ENCODE assay signal across 9 cellular contexts in genomic region chrX:11724122-11725017, GRCh38. TPM values are rescaled to one million over a fixed set of nuclear protein-coding genes. Genes with fewer than 3 reads are reported as not detected.
DNase-seq lines count a peak whose midpoint lies in the region; ATAC-seq, FAIRE-seq and TF ChIP-seq lines count a peak whose summit lies in the region.
"Had no signal": no experiment of that assay in that cellular context is flagged by ENCODE, and none has a peak within 500 bp of the region (broad histone marks: within the 10 kb centered on the region; RNA-seq: fewer than 3 reads in every experiment).

No MANE protein-coding gene starts in this region.

- CTCF ChIA-PET in K562 (lab: Yijun Ruan, JAX; ENCODE audit: low intra/inter-chr PET ratio): interaction anchor here (0.6 to 3.0 kb wide), 3 partner anchors 53 to 580 kb away, joined by 3 to 20 read pairs (median 6); no protein-coding TSS in a partner anchor

- no peak overlapping the region for H3K9ac ChIP-seq in K562 (ENCODE audit: insufficient read depth in 1 of 2, low read depth in 2 of 2, low read length in 2 of 2)

- H3K27ac ChIP-seq in K562 (ENCODE audit: extremely low read depth, low read depth, low read length): no peak overlapping the region
- no peak overlapping the region for H3K27ac ChIP-seq in vagina

- ATAC-seq in K562 (peak; percentile 71), left colon (peak; percentile 37)

- intact Hi-C loops in K562 (cut with micrococcal nuclease): loop anchor here (1.0 to 2.0 kb wide), 2 partner anchors 46 to 191 kb away; no protein-coding TSS in a partner anchor
- intact Hi-C loops in left colon (cut with DNase I, micrococcal nuclease): loop anchor here in 1 of 2 donors (10.0 kb wide), 1 partner anchor 190 kb away; no protein-coding TSS in a partner anchor
- intact Hi-C loops in vagina (cut with DNase I): loop anchor here (10.0 kb wide), 1 partner anchor 580 kb away; no protein-coding TSS in a partner anchor

- BruUV-seq in K562 (replicated peaks; lab: Mats Ljungman, UMichigan): no TSS peak

- POLR2A ChIA-PET in K562 (lab: Yijun Ruan, JAX): no interaction called here

- in situ Hi-C loops in K562 (cut with MboI): no loop called here

- no peak overlapping the region for H3K4me3 Mint-ChIP-seq in activated T-cell treated with anti-CD3 and anti-CD28 coated beads, Interleukin-2, amount 50 U/mL, for 24 hours
- H3K4me3 Mint-ChIP-seq: memory B cell had no signal

- H3K79me2 ChIP-seq in K562 (ENCODE audit: control insufficient read depth, insufficient read depth, low read length): no peaks in the 10 kb centered on the region

- peak; percentile 71 for TF ChIP-seq CTCF in AG10803 (conservative IDR thresholded peaks at IDR 0.05; ENCODE audit: low read length)
- TF ChIP-seq CTCF in GM10266 (IDR thresholded peaks at IDR 0.05; ENCODE audit: control insufficient read depth, insufficient read depth, low read depth, missing control alignments): peak; percentile 39
- peak; percentile 56 to 74 (median 58); a peak in 5 of 6 replicates for TF ChIP-seq CTCF in K562 (IDR thresholded peaks at IDR 0.05 in 2 of 3, conservative IDR thresholded peaks at IDR 0.05 in 1 of 3; ENCODE audit: insufficient read depth in 2 of 3, low read depth in 1 of 3, low read length in 3 of 3)
- peak in 2 of 3 experiments; percentile 31 to 61 for TF ChIP-seq CTCF in vagina (IDR thresholded peaks at IDR 0.05)

- no peaks in the 10 kb centered on the region for H3K9me3 ChIP-seq in K562 (replicated peaks; ENCODE audit: control insufficient read depth, insufficient read depth, low read depth, low read length)
- H3K9me3 ChIP-seq in vagina: no peaks in the 10 kb centered on the region

- no peaks in the 10 kb centered on the region for H3K9me1 ChIP-seq in K562 (ENCODE audit: control insufficient read depth, insufficient read depth, low read length)

- H3K4me3 ChIP-seq in AG10803 (ENCODE audit: low read length): no peak overlapping the region
- no peak overlapping the region for H3K4me3 ChIP-seq in K562
- no peak overlapping the region for H3K4me3 ChIP-seq in vagina

- peaks cover 4% of the 10 kb centered on the region for H3K4me1 Mint-ChIP-seq in activated T-cell treated with anti-CD3 and anti-CD28 coated beads, Interleukin-2, amount 50 U/mL, for 24 hours (ENCODE audit: low read depth)
- H3K4me1 Mint-ChIP-seq: memory B cell had no signal

- no peaks in the 10 kb centered on the region for H3K36me3 ChIP-seq in K562 (ENCODE audit: control insufficient read depth, insufficient read depth, low read length)
- no peaks in the 10 kb centered on the region for H3K36me3 ChIP-seq in vagina

- no peaks in the 10 kb centered on the region for H4K20me1 ChIP-seq in K562 (replicated peaks; ENCODE audit: control insufficient read depth, insufficient read depth, low read length)

- peaks cover 31% of the 10 kb centered on the region for H3K27me3 Mint-ChIP-seq in activated T-cell treated with anti-CD3 and anti-CD28 coated beads, Interleukin-2, amount 50 U/mL, for 24 hours
- H3K27me3 Mint-ChIP-seq: memory B cell had no signal

- no peak overlapping the region for H3K4me2 ChIP-seq in K562 (ENCODE audit: insufficient read depth, low read length)

- no peak overlapping the region for H3K27ac Mint-ChIP-seq in activated T-cell treated with anti-CD3 and anti-CD28 coated beads, Interleukin-2, amount 50 U/mL, for 24 hours
- H3K27ac Mint-ChIP-seq: memory B cell had no signal

- TF ChIP-seq RAD21 in K562 (CRISPR knock-in tag; conservative IDR thresholded peaks at IDR 0.05 in 1 of 2, IDR thresholded peaks at IDR 0.05 in 1 of 2): peak; percentile 60 to 67

- peak; percentile 40 for FAIRE-seq in K562 (lab: Jason Lieb, UNC)

- no peaks in the 10 kb centered on the region for H3K9me3 Mint-ChIP-seq in activated T-cell treated with anti-CD3 and anti-CD28 coated beads, Interleukin-2, amount 50 U/mL, for 24 hours
- H3K9me3 Mint-ChIP-seq: memory B cell had no signal

- H3K36me3 Mint-ChIP-seq in activated T-cell treated with anti-CD3 and anti-CD28 coated beads, Interleukin-2, amount 50 U/mL, for 24 hours (ENCODE audit: low read depth): no peaks in the 10 kb centered on the region
- H3K36me3 Mint-ChIP-seq: memory B cell had no signal

- WGBS in K562 (ENCODE audit: insufficient coverage, low coverage, missing lambda C conversion rate): 27% methylated on average over 7 of the region's 7 CpGs

- H3K4me1 ChIP-seq in K562 (replicated peaks in 1 of 2; ENCODE audit: control insufficient read depth in 2 of 2, insufficient read depth in 2 of 2, low read length in 2 of 2) (no peaks in the 10 kb centered on the region), vagina (no peaks in the 10 kb centered on the region)

- peaks cover 0 to 4% of the 10 kb centered on the region in 2 experiments; a peak in 1 of 5 replicates for H3K27me3 ChIP-seq in K562 (ENCODE audit: control insufficient read depth in 2 of 2, insufficient read depth in 2 of 2, low read length in 2 of 2)
- no peaks in the 10 kb centered on the region for H3K27me3 ChIP-seq in vagina

- no peak for TF ChIP-seq EP300 in K562 (IDR thresholded peaks at IDR 0.05; ENCODE audit: low read length)

- DNase-seq in AG10803 (ENCODE audit: low read depth): peak; percentile 30
- DNase-seq in GM10266 (ENCODE audit: extremely low spot score): peak; percentile 10
- peak; percentile 12 for DNase-seq in LoVo (ENCODE audit: low spot score)
- DNase-seq in K562 (ENCODE audit: extremely low read depth in 1 of 4, low spot score in 3 of 4): peak; percentile 25 to 35 (median 31)
- DNase-seq in left colon: no peak
- no peak for DNase-seq in vagina (ENCODE audit: extremely low spot score in 2 of 2)
- no peak for DNase-seq in NCI-H146 treated with DMSO at 0.1 percent for 48 hours (lab: John Stamatoyannopoulos, UW; ENCODE audit: unreplicated experiment)
- no peak for DNase-seq in activated T-cell treated with anti-CD3 and anti-CD28 coated beads, Interleukin-2, amount 50 U/mL, for 24 hours

- H2AFZ ChIP-seq in K562 (ENCODE audit: low read depth, low read length): no peak overlapping the region

- TF ChIP-seq POLR2A in K562 (conservative IDR thresholded peaks at IDR 0.05): no peak
- TF ChIP-seq POLR2A in vagina (IDR thresholded peaks at IDR 0.05): no peak

TF ChIP-seq in K562, 482 proteins besides CTCF, POLR2A, EP300 and RAD21 (continues in another document):
- TF ChIP-seq SMC3 (conservative IDR thresholded peaks at IDR 0.05; ENCODE audit: insufficient read depth, low read depth, low read length): 0 out of 2 replicates have a peak, but pooled peaks have one; percentile 28
- peak; percentile 87 for TF ChIP-seq MAFK (IDR thresholded peaks at IDR 0.05; ENCODE audit: low read length)
- TF ChIP-seq MAFG (tag; conservative IDR thresholded peaks at IDR 0.05): peak; percentile 84
- peak; percentile 92 for TF ChIP-seq ZNF316 (IDR thresholded peaks at IDR 0.05)
- no peak for TF ChIP-seq ZNF277 (CRISPR knock-in tag; IDR thresholded peaks at IDR 0.05; ENCODE audit: borderline replicate concordance)

RNA-seq across cellular contexts. Expression of gene MSL3, which starts 33.7 kb away (rescaled TPM):
- 36.6 and 51.8 TPM in 2 replicates for total RNA-seq in K562 (2011; cell fraction: chromatin; rRNA removed; ENCODE audit: low replicate concordance)
- total RNA-seq in K562 (2011; cell fraction: nucleolus; rRNA removed): 30.7 and 37.9 TPM in 2 replicates
- total RNA-seq in K562 (2011; cell fraction: nucleoplasm; rRNA removed): 46.8 and 67.8 TPM in 2 replicates
- 21.3 and 31.2 TPM in 2 replicates for total RNA-seq in K562 (2014; rRNA removed)
- total RNA-seq in K562 (2014; rRNA removed; fragmentation: Illumina TruSeq; extraction: Trizol): 23.5 and 30.1 TPM in 2 replicates
- total RNA-seq in K562 (2015; rRNA removed; fragmentation: Illumina TruSeq; extraction: Trizol): 21.4 and 23.1 TPM in 2 replicates
- 26.5 and 27.1 TPM in 2 replicates for total RNA-seq in K562 (2021)
- 38.2 and 38.6 TPM in 2 replicates for polyA plus RNA-seq in K562 (2011; rRNA removed)
- polyA plus RNA-seq in K562 (2011; cell fraction: cytosol; rRNA removed): 21.2 and 30.3 TPM in 2 replicates
- 98.6 and 112 TPM in 2 replicates for polyA plus RNA-seq in K562 (2011; cell fraction: nucleus; rRNA removed)
- polyA plus RNA-seq in K562 (2012): 23.7 and 26.5 TPM in 2 replicates
- polyA plus RNA-seq in K562 (2014; fragmentation: Illumina TruSeq; extraction: Trizol): 33.5 and 35.3 TPM in 2 replicates
- polyA plus RNA-seq in K562 (2014; fragmentation: Nextera tagmentation; extraction: Ambion mirVana): 10 to 100 TPM; 26.4 to 39.9 TPM
- polyA plus RNA-seq in K562 (2014; rRNA removed): 27.6 and 32.5 TPM in 2 replicates
- polyA minus RNA-seq in K562 (2011; rRNA and poly(A)+ RNA removed): 27.2 and 29.5 TPM in 2 replicates
- polyA minus RNA-seq in K562 (2011; cell fraction: cytosol; rRNA and poly(A)+ RNA removed): 17.9 and 21.7 TPM in 2 replicates
- 38.2 and 51.4 TPM in 2 replicates for polyA minus RNA-seq in K562 (2011; cell fraction: nucleus; rRNA and poly(A)+ RNA removed)
- 10 to 100 TPM; 14.9 to 16.6 TPM for total RNA-seq in left colon
- 25.5 TPM for total RNA-seq in vagina

RNA-seq across cellular contexts. Expression of gene ARHGAP6, which starts 58.6 kb away (rescaled TPM):
- total RNA-seq in K562 (2011; cell fraction: chromatin; rRNA removed; ENCODE audit: low replicate concordance): 62.5 and 75.9 TPM in 2 replicates
- 33.7 and 49.0 TPM in 2 replicates for total RNA-seq in K562 (2011; cell fraction: nucleolus; rRNA removed)
- 55.8 and 58.5 TPM in 2 replicates for total RNA-seq in K562 (2011; cell fraction: nucleoplasm; rRNA removed)
- total RNA-seq in K562 (2014; rRNA removed): 44.6 and 45.2 TPM in 2 replicates
- 41.8 and 50.0 TPM in 2 replicates for total RNA-seq in K562 (2014; rRNA removed; fragmentation: Illumina TruSeq; extraction: Trizol)
- 25.6 and 27.0 TPM in 2 replicates for total RNA-seq in K562 (2015; rRNA removed; fragmentation: Illumina TruSeq; extraction: Trizol)
- 46.9 and 55.0 TPM in 2 replicates for total RNA-seq in K562 (2021)
- polyA plus RNA-seq in K562 (2011; rRNA removed): 63.6 and 73.4 TPM in 2 replicates
- polyA plus RNA-seq in K562 (2011; cell fraction: cytosol; rRNA removed): 41.9 and 51.5 TPM in 2 replicates
- polyA plus RNA-seq in K562 (2011; cell fraction: nucleus; rRNA removed): 106 and 115 TPM in 2 replicates
- polyA plus RNA-seq in K562 (2012): 33.3 and 34.8 TPM in 2 replicates
- polyA plus RNA-seq in K562 (2014; fragmentation: Illumina TruSeq; extraction: Trizol): 52.5 and 55.8 TPM in 2 replicates
- 10 to 100 TPM; 12.5 to 13.8 TPM for polyA plus RNA-seq in K562 (2014; fragmentation: Nextera tagmentation; extraction: Ambion mirVana)
- polyA plus RNA-seq in K562 (2014; rRNA removed): 36.5 and 36.9 TPM in 2 replicates
- polyA minus RNA-seq in K562 (2011; rRNA and poly(A)+ RNA removed): 80.1 and 92.1 TPM in 2 replicates
- 42.3 and 44.6 TPM in 2 replicates for polyA minus RNA-seq in K562 (2011; cell fraction: cytosol; rRNA and poly(A)+ RNA removed)
- polyA minus RNA-seq in K562 (2011; cell fraction: nucleus; rRNA and poly(A)+ RNA removed): 59.1 and 77.2 TPM in 2 replicates
- 1 to 10 TPM; 1.4 to 5.6 TPM for total RNA-seq in left colon
- total RNA-seq in vagina: 15.7 TPM

Comparison
In these comparisons a context has a peak if more than half of its experiments do, and no peak if none do; other contexts are left out.
1. DNase-seq: peak in AG10803 (single experiment), GM10266 (single experiment), LoVo (single experiment) and K562 (4 of 4); none in left colon (0 of 2), vagina (0 of 2), NCI-H146 treated with DMSO at 0.1 percent for 48 hours (single experiment) and activated T-cell treated with anti-CD3 and anti-CD28 coated beads, Interleukin-2, amount 50 U/mL, for 24 hours (single experiment).
2. Peak in every context shown above with its lines, with median percentiles within 50 percentile points of each other: CTCF ChIP-seq.